Comparison of ENCODE assay signal across 12 cellular contexts in the genomic region with DNA sequence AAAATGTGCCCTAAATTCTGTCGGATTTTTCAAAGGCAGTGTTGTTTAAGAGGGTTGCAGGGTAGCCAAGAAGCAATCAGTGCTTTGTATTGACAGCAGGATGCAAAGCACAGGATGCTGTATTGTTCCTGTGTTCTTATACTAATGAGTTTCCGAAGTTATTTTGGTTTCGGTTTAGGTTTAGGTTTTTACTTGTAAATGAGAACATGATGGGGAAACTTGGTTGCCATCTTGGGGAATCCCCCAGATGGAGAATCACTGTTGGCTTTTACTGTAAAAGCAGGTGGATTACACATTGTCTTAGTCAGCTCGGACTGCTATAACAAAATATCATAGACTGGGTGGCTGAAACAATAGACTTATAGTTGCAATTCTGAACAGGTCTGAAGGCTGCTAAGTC.
A peak's percentile ranks its signal among the peaks of the same experiment; 100 is the strongest.
DNase-seq lines count a peak whose midpoint lies in the region; ATAC-seq and TF ChIP-seq lines count a peak whose summit lies in the region.
"Had no signal": no experiment of that assay in that cellular context is flagged by ENCODE, and none has a peak within 500 bp of the region (broad histone marks: within the 10 kb centered on the region; RNA-seq: fewer than 3 reads in every experiment).

No MANE protein-coding gene starts in this region.

- peak overlapping the region; percentile 27 for H3K4me2 ChIP-seq in MM.1S (ENCODE audit: low read depth, low read length)

- intact Hi-C loops in posterior vena cava (cut with DNase I): no loop called here
- intact Hi-C loops in Right ventricle myocardium superior (cut with DNase I): no loop called here

- H3K9me2 ChIP-seq in MM.1S (replicated peaks; ENCODE audit: insufficient read depth, low read length): no peaks in the 10 kb centered on the region

- no peaks in the 10 kb centered on the region for H3K79me2 ChIP-seq in MM.1S (ENCODE audit: low read length)

- H3K27ac ChIP-seq in MM.1S (ENCODE audit: low read length): peak overlapping the region; percentile 14; the same call in 1 of the 2 replicates
- H3K27ac ChIP-seq: Peyer's patch, tibial artery had no signal

- DNase-seq in MM.1S (peak; percentile 91), posterior vena cava (ENCODE audit: low spot score) (no peak), NCI-H82 (lab: John Stamatoyannopoulos, UW) (no peak), Right ventricle myocardium superior (no peak)
- no peak for DNase-seq in activated effector memory CD4-positive, alpha-beta T cell treated with Interleukin-2 at 50 U/mL for 16 hours
- DNase-seq: glutamatergic neuron, MG63, Peyer's patch, tibial artery had no signal

- H3F3A ChIP-seq in MM.1S (ENCODE audit: insufficient read depth, low read length): no peaks in the 10 kb centered on the region

- no peak overlapping the region for H2AFZ ChIP-seq in MM.1S (ENCODE audit: low read length)

- 0 out of 2 replicates have a peak overlapping the region, but pooled peaks have one; percentile 10 for H3K4me3 ChIP-seq in MM.1S (ENCODE audit: low read length)
- H3K4me3 ChIP-seq: MG63, Peyer's patch, tibial artery had no signal

- no peak overlapping the region for H3K9ac ChIP-seq in MM.1S (ENCODE audit: low read length)

- ATAC-seq in GM18499 (IDR thresholded peaks at IDR 0.05; ENCODE audit: insufficient read depth, unreplicated experiment) (peak; percentile 87), GM19351 (IDR thresholded peaks at IDR 0.05; ENCODE audit: unreplicated experiment) (peak; percentile 90), HG02885 (IDR thresholded peaks at IDR 0.05; ENCODE audit: poor library complexity, unreplicated experiment) (peak; percentile 86), Right ventricle myocardium superior (ENCODE audit: poor library complexity) (no peak)

- no peaks in the 10 kb centered on the region for H3K9me3 ChIP-seq in MM.1S (replicated peaks; ENCODE audit: insufficient read depth, low read length)
- H3K9me3 ChIP-seq: MG63, Peyer's patch, tibial artery had no signal

- no peaks in the 10 kb centered on the region for H3K36me3 ChIP-seq in MM.1S (replicated peaks; ENCODE audit: insufficient read depth, low read length)
- H3K36me3 ChIP-seq: MG63, Peyer's patch, tibial artery had no signal

- TF ChIP-seq CTCF in MM.1S (IDR thresholded peaks at IDR 0.05; ENCODE audit: low read length): no peak

- H4K20me1 ChIP-seq in MM.1S (ENCODE audit: insufficient read depth, low read length): no peaks in the 10 kb centered on the region

- no peaks in the 10 kb centered on the region for H3K27me3 ChIP-seq in MM.1S (replicated peaks; ENCODE audit: insufficient read depth, low read length)
- H3K27me3 ChIP-seq: MG63, Peyer's patch, tibial artery had no signal

- peaks cover 22% of the 10 kb centered on the region; the same call in 1 of the 2 replicates for H3K4me1 ChIP-seq in MM.1S (ENCODE audit: low read length)
- H3K4me1 ChIP-seq: Peyer's patch, tibial artery had no signal
